11 cellular contexts compared by ENCODE assay signal in genomic region chr17:5238333-5238732, GRCh38.
"Had no signal": no experiment of that assay in that cellular context is flagged by ENCODE, and none has a peak within 500 bp of the region (broad histone marks: within the 10 kb centered on the region; RNA-seq: fewer than 3 reads in every experiment).

No MANE protein-coding gene starts in this region.

- H3K27ac ChIP-seq: ovary had no signal

- H3K27me3 Mint-ChIP-seq: activated naive CD8-positive, alpha-beta T cell treated with anti-CD3 and anti-CD28 coated beads, Interleukin-2, amount 10 ng/mL, durations not matched to agents 7 days and 5 days; brain had no signal

- H3K36me3 ChIP-seq: ovary had no signal

- H3K27ac Mint-ChIP-seq: brain; T-helper 2 cell treated with Interferon-gamma antibody and Interleukin-4, amounts not matched to agents 5 μg/mL and 100 μg/mL, for 36 hours had no signal

- DNase-seq: activated CD4-positive, alpha-beta T cell treated with anti-CD3 and anti-CD28 coated beads, Interleukin-2, amount 50 U/mL, for 1 hour; activated naive CD4-positive, alpha-beta T cell; activated naive CD8-positive, alpha-beta T cell treated with anti-CD3 and anti-CD28 coated beads, Interleukin-2, amount 10 ng/mL, durations not matched to agents 7 days and 5 days; central memory CD4-positive, alpha-beta T cell; cortex of kidney; effector CD4-positive, alpha-beta T cell; kidney glomerular epithelial cell; ovary had no signal

- H3K9me3 ChIP-seq: ovary had no signal

- H3K4me3 Mint-ChIP-seq: activated naive CD8-positive, alpha-beta T cell treated with anti-CD3 and anti-CD28 coated beads, Interleukin-2, amount 10 ng/mL, durations not matched to agents 7 days and 5 days; brain; neural crest cell; T-helper 2 cell treated with Interferon-gamma antibody and Interleukin-4, amounts not matched to agents 5 μg/mL and 100 μg/mL, for 36 hours had no signal

- H3K4me3 ChIP-seq: ovary had no signal

- H3K4me1 Mint-ChIP-seq: brain, neural crest cell had no signal

- H3K9me3 Mint-ChIP-seq: brain; neural crest cell; T-helper 2 cell treated with Interferon-gamma antibody and Interleukin-4, amounts not matched to agents 5 μg/mL and 100 μg/mL, for 36 hours had no signal

- H3K27me3 ChIP-seq: ovary had no signal
